In genomic region chr10:78470267-78471103, GRCh38 we compare ENCODE assay signal across 13 cellular contexts.
DNase-seq lines count a peak whose midpoint lies in the region; ATAC-seq, FAIRE-seq and TF ChIP-seq lines count a peak whose summit lies in the region.
"Had no signal": no experiment of that assay in that cellular context is flagged by ENCODE, and none has a peak within 500 bp of the region (broad histone marks: within the 10 kb centered on the region; RNA-seq: fewer than 3 reads in every experiment).

No MANE protein-coding gene starts in this region.

- no peak for DNase-seq in activated naive CD8-positive, alpha-beta T cell treated with anti-CD3 and anti-CD28 coated beads, Interleukin-2, amount 10 ng/mL, durations not matched to agents 7 days and 5 days
- DNase-seq in activated naive CD8-positive, alpha-beta T cell treated with anti-CD3 and anti-CD28 coated beads, Interleukin-2, amount 50 U/mL, for 24 hours = no peak
- DNase-seq in NCI-H748 (lab: John Stamatoyannopoulos, UW; ENCODE audit: unreplicated experiment) (peak; percentile 87), urothelium cell line (ENCODE audit: low spot score) (peak; percentile 41), amygdala (lab: John Stamatoyannopoulos, UW) (no peak), NOMO-1 (lab: John Stamatoyannopoulos, UW; ENCODE audit: unreplicated experiment in 2 of 2) (no peak)
- DNase-seq: heart left ventricle; Kasumi-1; stimulated activated CD4-positive, alpha-beta T cell treated with anti-CD3 and anti-CD28 coated beads, Interleukin-2, amount 100 ng/mL, for 48 hours; T-helper 1 cell had no signal

- ATAC-seq in activated naive CD8-positive, alpha-beta T cell treated with anti-CD3 and anti-CD28 coated beads, Interleukin-2, amount 10 ng/mL, durations not matched to agents 7 days and 5 days (ENCODE audit: low read depth) = peak; percentile 79
- ATAC-seq in activated naive CD8-positive, alpha-beta T cell treated with anti-CD3 and anti-CD28 coated beads, Interleukin-2, amount 50 U/mL, for 24 hours = no peak
- ATAC-seq in gastroesophageal sphincter = no peak
- no peak for ATAC-seq in GM18511 (IDR thresholded peaks at IDR 0.05; ENCODE audit: unreplicated experiment)

- H3K9me3 Mint-ChIP-seq in activated naive CD8-positive, alpha-beta T cell treated with anti-CD3 and anti-CD28 coated beads, Interleukin-2, amount 10 ng/mL, durations not matched to agents 7 days and 5 days = peaks cover 4% of the 10 kb centered on the region
- peaks cover 4% of the 10 kb centered on the region for H3K9me3 Mint-ChIP-seq in activated naive CD8-positive, alpha-beta T cell treated with anti-CD3 and anti-CD28 coated beads, Interleukin-2, amount 50 U/mL, for 24 hours

- no peak for TF ChIP-seq EP300 in gastroesophageal sphincter (IDR thresholded peaks at IDR 0.05)

- no peaks in the 10 kb centered on the region for H3K36me3 Mint-ChIP-seq in activated naive CD8-positive, alpha-beta T cell treated with anti-CD3 and anti-CD28 coated beads, Interleukin-2, amount 10 ng/mL, durations not matched to agents 7 days and 5 days
- H3K36me3 Mint-ChIP-seq in activated naive CD8-positive, alpha-beta T cell treated with anti-CD3 and anti-CD28 coated beads, Interleukin-2, amount 50 U/mL, for 24 hours (ENCODE audit: low read depth) = no peaks in the 10 kb centered on the region

- peaks cover 2% of the 10 kb centered on the region for H3K27me3 Mint-ChIP-seq in activated naive CD8-positive, alpha-beta T cell treated with anti-CD3 and anti-CD28 coated beads, Interleukin-2, amount 10 ng/mL, durations not matched to agents 7 days and 5 days
- H3K27me3 Mint-ChIP-seq in activated naive CD8-positive, alpha-beta T cell treated with anti-CD3 and anti-CD28 coated beads, Interleukin-2, amount 50 U/mL, for 24 hours = no peaks in the 10 kb centered on the region

- POLR2A ChIA-PET in activated naive CD8-positive, alpha-beta T cell treated with anti-CD3 and anti-CD28 coated beads, Interleukin-2, amount 10 ng/mL, durations not matched to agents 7 days and 5 days (lab: Charles Lee) = interaction anchor here (0.6 kb wide), 1 partner anchor 168 kb away, joined by 3 read pairs; no protein-coding TSS in a partner anchor

- FAIRE-seq in urothelium cell line (lab: Jason Lieb, UNC) = peak; percentile 86

- no peak for TF ChIP-seq CTCF in gastroesophageal sphincter (IDR thresholded peaks at IDR 0.05)

- no peaks in the 10 kb centered on the region for H3K9me3 ChIP-seq in gastroesophageal sphincter
- H3K9me3 ChIP-seq: heart left ventricle had no signal

- H3K4me3 ChIP-seq in gastroesophageal sphincter = no peak overlapping the region
- H3K4me3 ChIP-seq: coronary artery, heart left ventricle had no signal

- H3K4me3 Mint-ChIP-seq in activated naive CD8-positive, alpha-beta T cell treated with anti-CD3 and anti-CD28 coated beads, Interleukin-2, amount 10 ng/mL, durations not matched to agents 7 days and 5 days = no peak overlapping the region
- H3K4me3 Mint-ChIP-seq in activated naive CD8-positive, alpha-beta T cell treated with anti-CD3 and anti-CD28 coated beads, Interleukin-2, amount 50 U/mL, for 24 hours = no peak overlapping the region

- H3K27me3 ChIP-seq in gastroesophageal sphincter = no peaks in the 10 kb centered on the region
- H3K27me3 ChIP-seq: heart left ventricle had no signal

- H3K27ac ChIP-seq in gastroesophageal sphincter = peak overlapping the region in 3 of 4 donors; percentile 24 to 71 (median 69)
- H3K27ac ChIP-seq: coronary artery had no signal

- peaks cover 0 to 37% (median 4%) of the 10 kb centered on the region in 3 donors for H3K4me1 ChIP-seq in gastroesophageal sphincter
- H3K4me1 ChIP-seq: heart left ventricle had no signal

- no peaks in the 10 kb centered on the region for H3K36me3 ChIP-seq in gastroesophageal sphincter
- H3K36me3 ChIP-seq: heart left ventricle had no signal

- 40 to 43% methylated on average over 1 to 4 of the region's 7 CpGs for WGBS in gastroesophageal sphincter (ENCODE audit: low coverage in 1 of 2), 2 donors

- no peak for TF ChIP-seq POLR2A in gastroesophageal sphincter (IDR thresholded peaks at IDR 0.05)

- no peak overlapping the region for H3K27ac Mint-ChIP-seq in activated naive CD8-positive, alpha-beta T cell treated with anti-CD3 and anti-CD28 coated beads, Interleukin-2, amount 10 ng/mL, durations not matched to agents 7 days and 5 days
- H3K27ac Mint-ChIP-seq in activated naive CD8-positive, alpha-beta T cell treated with anti-CD3 and anti-CD28 coated beads, Interleukin-2, amount 50 U/mL, for 24 hours = no peak overlapping the region

- peaks cover 8% of the 10 kb centered on the region for H3K4me1 Mint-ChIP-seq in activated naive CD8-positive, alpha-beta T cell treated with anti-CD3 and anti-CD28 coated beads, Interleukin-2, amount 10 ng/mL, durations not matched to agents 7 days and 5 days
- no peaks in the 10 kb centered on the region for H3K4me1 Mint-ChIP-seq in activated naive CD8-positive, alpha-beta T cell treated with anti-CD3 and anti-CD28 coated beads, Interleukin-2, amount 50 U/mL, for 24 hours

Comparison
In these comparisons a context has a peak if more than half of its experiments do, and no peak if none do; other contexts are left out.
1. DNase-seq: peak in NCI-H748 (single experiment) and urothelium cell line (single experiment); none in activated naive CD8-positive, alpha-beta T cell treated with anti-CD3 and anti-CD28 coated beads, Interleukin-2, amount 10 ng/mL, durations not matched to agents 7 days and 5 days (single experiment), activated naive CD8-positive, alpha-beta T cell treated with anti-CD3 and anti-CD28 coated beads, Interleukin-2, amount 50 U/mL, for 24 hours (single experiment), amygdala (0 of 56) and NOMO-1 (0 of 2).